ENCODE assay signal across 8 cellular contexts in the genomic region with DNA sequence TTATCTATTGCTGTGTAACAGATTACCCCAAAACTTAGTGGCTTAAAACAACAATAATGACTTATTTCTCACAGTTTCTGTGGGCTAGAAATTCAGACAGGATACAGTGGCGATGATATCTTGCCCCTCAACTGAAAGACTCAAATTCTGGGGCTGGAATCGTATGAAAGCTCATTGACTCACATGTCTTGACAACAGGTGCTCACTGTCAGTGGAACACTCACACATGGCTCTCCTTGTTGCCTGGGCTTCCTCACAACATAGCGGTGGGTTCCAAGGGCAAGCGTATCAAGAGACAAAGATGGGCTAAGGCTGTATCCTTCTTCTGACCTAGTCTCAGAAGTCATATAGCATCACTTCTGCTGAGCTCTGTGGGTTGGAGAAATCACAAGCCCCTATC.
DNase-seq lines count a peak whose midpoint lies in the region; ATAC-seq and TF ChIP-seq lines count a peak whose summit lies in the region.

No MANE protein-coding gene starts in this region.

- H3K27me3 Mint-ChIP-seq in activated naive CD4-positive, alpha-beta T cell treated with anti-CD3 and anti-CD28 coated beads, Interleukin-2, amount 10 ng/mL, durations not matched to agents 7 days and 5 days = no peaks in the 10 kb centered on the region

- ATAC-seq in GM19467 (IDR thresholded peaks at IDR 0.05; ENCODE audit: unreplicated experiment) (peak; percentile 33), HG03460 (IDR thresholded peaks at IDR 0.05; ENCODE audit: unreplicated experiment) (peak; percentile 35), GM21576 (IDR thresholded peaks at IDR 0.05; ENCODE audit: unreplicated experiment) (no peak), HG03025 (IDR thresholded peaks at IDR 0.05; ENCODE audit: low FRiP score, unreplicated experiment) (no peak)

- peak overlapping the region; percentile 5 for H3K4me3 Mint-ChIP-seq in activated naive CD4-positive, alpha-beta T cell treated with anti-CD3 and anti-CD28 coated beads, Interleukin-2, amount 10 ng/mL, durations not matched to agents 7 days and 5 days

- TF ChIP-seq CTCF in GM20000 (IDR thresholded peaks at IDR 0.05; ENCODE audit: extremely low read depth, missing control alignments) = no peak

- H3K4me1 Mint-ChIP-seq in activated naive CD4-positive, alpha-beta T cell treated with anti-CD3 and anti-CD28 coated beads, Interleukin-2, amount 10 ng/mL, durations not matched to agents 7 days and 5 days = peaks cover 76% of the 10 kb centered on the region

- DNase-seq in activated naive CD4-positive, alpha-beta T cell treated with anti-CD3 and anti-CD28 coated beads, Interleukin-2, amount 10 ng/mL, durations not matched to agents 7 days and 5 days = peak; percentile 55
- peak in 2 of 3 experiments; percentile 46 to 51 for DNase-seq in stimulated activated CD4-positive, alpha-beta T cell treated with anti-CD3 and anti-CD28 coated beads, TNF-alpha, amount 100 ng/mL, for 24 hours (ENCODE audit: low read depth in 3 of 3)
- DNase-seq in GM20000 (ENCODE audit: low spot score) (no peak), posterior cingulate gyrus (no peak)

- H3K9me3 Mint-ChIP-seq in activated naive CD4-positive, alpha-beta T cell treated with anti-CD3 and anti-CD28 coated beads, Interleukin-2, amount 10 ng/mL, durations not matched to agents 7 days and 5 days = peaks cover 13% of the 10 kb centered on the region

- peak overlapping the region; percentile 96 for H3K27ac Mint-ChIP-seq in activated naive CD4-positive, alpha-beta T cell treated with anti-CD3 and anti-CD28 coated beads, Interleukin-2, amount 10 ng/mL, durations not matched to agents 7 days and 5 days

- peaks cover 16% of the 10 kb centered on the region for H3K36me3 Mint-ChIP-seq in activated naive CD4-positive, alpha-beta T cell treated with anti-CD3 and anti-CD28 coated beads, Interleukin-2, amount 10 ng/mL, durations not matched to agents 7 days and 5 days

- CTCF ChIA-PET in activated naive CD4-positive, alpha-beta T cell treated with anti-CD3 and anti-CD28 coated beads, Interleukin-2, amount 10 ng/mL, durations not matched to agents 7 days and 5 days (lab: Charles Lee) = interaction anchor here (0.8 to 8.1 kb wide), 13 partner anchors 8 to 130 kb away, joined by 3 to 137 read pairs (median 7); partner anchors contain the start of genes NDFIP1 and RNF14

- intact Hi-C loops in posterior cingulate gyrus (cut with DNase I) = no loop called here

Comparison
In these comparisons a context has a peak if more than half of its experiments do, and no peak if none do; other contexts are left out.
1. ATAC-seq: peak in GM19467 (single experiment) and HG03460 (single experiment); none in GM21576 (single experiment) and HG03025 (single experiment).
2. DNase-seq: peak in activated naive CD4-positive, alpha-beta T cell treated with anti-CD3 and anti-CD28 coated beads, Interleukin-2, amount 10 ng/mL, durations not matched to agents 7 days and 5 days (single experiment) and stimulated activated CD4-positive, alpha-beta T cell treated with anti-CD3 and anti-CD28 coated beads, TNF-alpha, amount 100 ng/mL, for 24 hours (2 of 3); none in GM20000 (single experiment) and posterior cingulate gyrus (0 of 10).